ENCODE assay signal across 8 cellular contexts in the genomic region with DNA sequence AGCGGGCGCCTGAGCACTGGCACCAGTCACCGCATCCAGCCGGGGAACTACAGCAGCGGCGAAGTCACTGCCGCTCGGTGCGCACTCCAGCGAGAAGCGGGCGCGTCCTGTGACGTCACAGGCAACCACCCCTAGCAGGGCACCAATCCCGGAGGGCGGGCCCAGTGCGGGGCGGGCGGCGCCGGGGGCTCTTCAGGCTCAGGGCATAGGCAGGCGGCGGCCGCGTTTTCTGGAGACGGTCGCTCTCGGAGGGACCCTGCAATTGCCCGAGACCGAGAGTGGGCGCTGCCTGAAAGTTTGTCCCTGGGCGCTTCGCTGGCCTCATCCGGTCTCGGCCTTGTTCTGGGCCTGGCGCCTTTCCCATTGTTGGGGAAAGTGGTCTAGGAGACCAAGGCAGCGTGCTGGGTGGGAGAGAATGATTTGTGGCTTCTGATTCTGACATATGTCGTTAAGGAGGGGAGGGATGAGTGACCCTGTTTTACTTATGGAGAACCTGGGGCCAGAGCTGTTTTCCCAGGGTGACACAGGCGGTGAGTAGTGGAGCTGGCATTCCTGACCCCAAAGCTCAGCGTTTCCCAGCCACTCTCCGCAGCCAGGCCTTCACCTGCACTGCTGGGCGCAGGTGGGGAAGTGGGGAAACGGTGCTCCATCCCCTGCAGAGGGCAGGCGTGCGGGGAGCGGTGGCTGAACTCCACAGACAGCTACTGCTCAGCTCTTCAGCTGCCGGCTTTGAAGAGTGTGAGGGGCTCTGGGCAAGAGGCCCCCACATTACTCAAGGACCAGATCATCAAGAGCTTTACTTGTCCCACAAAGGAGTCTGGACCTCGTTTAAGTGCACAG. TPM values are rescaled to one million over a fixed set of nuclear protein-coding genes. Genes with fewer than 3 reads are reported as not detected.
DNase-seq lines count a peak whose midpoint lies in the region; ATAC-seq, FAIRE-seq and TF ChIP-seq lines count a peak whose summit lies in the region.
"Not testable (repeated sequence)": the region's sequence is repeated elsewhere in the genome, so short reads cannot be mapped to it uniquely, and the experiment has no call there.

A gene with protein sequence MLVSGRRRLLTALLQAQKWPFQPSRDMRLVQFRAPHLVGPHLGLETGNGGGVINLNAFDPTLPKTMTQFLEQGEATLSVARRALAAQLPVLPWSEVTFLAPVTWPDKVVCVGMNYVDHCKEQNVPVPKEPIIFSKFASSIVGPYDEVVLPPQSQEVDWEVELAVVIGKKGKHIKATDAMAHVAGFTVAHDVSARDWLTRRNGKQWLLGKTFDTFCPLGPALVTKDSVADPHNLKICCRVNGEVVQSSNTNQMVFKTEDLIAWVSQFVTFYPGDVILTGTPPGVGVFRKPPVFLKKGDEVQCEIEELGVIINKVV (minus strand): TSS at position 111 of the 840 bp plus-strand sequence. CDS start 3,176 bp downstream, outside the sequence.

- H3K4me1 ChIP-seq in heart left ventricle; thymus (ENCODE audit: control insufficient read depth, insufficient read depth, low read length): not testable (repeated sequence)

- H3K27me3 ChIP-seq in heart left ventricle; thymus (ENCODE audit: control insufficient read depth, insufficient read depth): not testable (repeated sequence)

- H3K27me3 Mint-ChIP-seq in progenitor cell of endocrine pancreas = not testable (repeated sequence)

- H3K4me3 Mint-ChIP-seq in progenitor cell of endocrine pancreas (ENCODE audit: low read depth) = peak within 1 kb of the TSS; percentile 70

- TF ChIP-seq POLR2A in GM12891 (IDR thresholded peaks at IDR 0.05; ENCODE audit: low read depth, low read length); heart left ventricle (IDR thresholded peaks at IDR 0.05): not testable (repeated sequence)

- peaks cover 12% of the 10 kb centered on the region for H3K4me1 Mint-ChIP-seq in progenitor cell of endocrine pancreas (ENCODE audit: low read depth)

- WGBS in adipose tissue, 3 donors = 4 to 5% (median 4%) methylated on average over 21 to 37 of the region's 48 CpGs
- 4 to 16% (median 9%) methylated on average over 4 to 43 of the region's 48 CpGs for WGBS in heart left ventricle, 4 donors
- WGBS in thymus = 2% methylated on average over 39 of the region's 48 CpGs

- ATAC-seq in HG02870 (IDR thresholded peaks at IDR 0.05; ENCODE audit: unreplicated experiment) = peak; percentile 87
- peak; percentile 92 to 98 (median 96) for ATAC-seq in heart left ventricle

- intact Hi-C loops in heart left ventricle (cut with DNase I) = not testable (repeated sequence)

- H3K27ac ChIP-seq in adipose tissue (ENCODE audit: low read depth, low read length); thymus (ENCODE audit: low read depth): not testable (repeated sequence)
- peak within 1 kb of the TSS in 10 of 12 donors; percentile 9 to 77 (median 64) for H3K27ac ChIP-seq in heart left ventricle

- H3K36me3 Mint-ChIP-seq in progenitor cell of endocrine pancreas (ENCODE audit: insufficient read depth) = not testable (repeated sequence)

- peak within 1 kb of the TSS in 11 of 12 donors; percentile 34 to 62 (median 51) for H3K4me3 ChIP-seq in heart left ventricle
- H3K4me3 ChIP-seq in thymus (ENCODE audit: low read length) = peak within 1 kb of the TSS; percentile 21

- not testable (repeated sequence) for H3K36me3 ChIP-seq in heart left ventricle; thymus (ENCODE audit: control insufficient read depth, insufficient read depth)

- FAIRE-seq in GM12891 (lab: Jason Lieb, UNC) = peak; percentile 90

- not testable (repeated sequence) for H3K9me3 ChIP-seq in heart left ventricle; thymus (ENCODE audit: control insufficient read depth)

- TF ChIP-seq CTCF in heart left ventricle (IDR thresholded peaks at IDR 0.05) = not testable (repeated sequence)
- peak; percentile 23 for TF ChIP-seq CTCF in progenitor cell of endocrine pancreas (IDR thresholded peaks at IDR 0.05; ENCODE audit: unreplicated experiment)

- peak within 1 kb of the TSS; percentile 95 for H3K27ac Mint-ChIP-seq in progenitor cell of endocrine pancreas

- peak; percentile 28 for DNase-seq in GM12891 (ENCODE audit: insufficient read length, low spot score)
- DNase-seq in NCI-H1436 (lab: John Stamatoyannopoulos, UW) = peak; percentile 26
- peak; percentile 79 for DNase-seq in T-helper 22 cell (ENCODE audit: low read depth)
- peak; percentile 82 to 92 (median 89) for DNase-seq in heart left ventricle
- peak; percentile 58 for DNase-seq in progenitor cell of endocrine pancreas (ENCODE audit: low spot score, unreplicated experiment)

- H3K9me3 Mint-ChIP-seq in progenitor cell of endocrine pancreas (ENCODE audit: low read depth) = not testable (repeated sequence)

RNA-seq across cellular contexts. Expression of the gene that starts here (rescaled TPM):
- polyA plus RNA-seq in GM12891 (2012; ENCODE audit: low read depth, missing spikeins) = 15.6 TPM
- polyA plus RNA-seq in adipose tissue (10 to 100 TPM in 2 of 3 donors, 1 to 10 TPM in 1; 9.0 to 12.8 (median 11.8) TPM), heart left ventricle (10 to 100 TPM; 16.1 to 21.1 TPM), thymus (11.5 TPM)
- total RNA-seq in heart left ventricle (10 to 100 TPM; 19.1 to 37.6 (median 21.9) TPM), progenitor cell of endocrine pancreas (24.4 and 25.1 TPM in 2 replicates)

Comparison
In these comparisons a context has a peak if more than half of its experiments do, and no peak if none do; other contexts are left out.
1. DNase-seq: peak in every context shown above with its lines; median percentile 89 in heart left ventricle; 79 in T-helper 22 cell; 58 in progenitor cell of endocrine pancreas; 28 in GM12891; 26 in NCI-H1436.